Comparison of ENCODE assay signal across 8 cellular contexts in genomic region chr2:101251844-101252407, GRCh38. TPM values are rescaled to one million over a fixed set of nuclear protein-coding genes. Genes with fewer than 3 reads are reported as not detected.
DNase-seq lines count a peak whose midpoint lies in the region; ATAC-seq and TF ChIP-seq lines count a peak whose summit lies in the region.

No MANE protein-coding gene starts in this region.

- peak overlapping the region; percentile 2 for H3K9ac ChIP-seq in smooth muscle cell (ENCODE audit: low read depth)

- peak overlapping the region; percentile 86 for H3K4me2 ChIP-seq in smooth muscle cell

- peak overlapping the region; percentile 18 for H3K27ac ChIP-seq in smooth muscle cell (ENCODE audit: low read depth)

- H3K27me3 ChIP-seq in smooth muscle cell (ENCODE audit: low read depth), result no peaks in the 10 kb centered on the region

- H3K79me2 ChIP-seq in smooth muscle cell (ENCODE audit: low read depth), result peaks cover 32% of the 10 kb centered on the region

- intact Hi-C loops in posterior vena cava (cut with DNase I), result no loop called here

- no peaks in the 10 kb centered on the region for H3K36me3 ChIP-seq in smooth muscle cell (ENCODE audit: low read depth)

- H4K20me1 ChIP-seq in smooth muscle cell (ENCODE audit: low read depth), result peaks cover 16% of the 10 kb centered on the region

- ATAC-seq in GM18868 (IDR thresholded peaks at IDR 0.05; ENCODE audit: unreplicated experiment) (peak; percentile 42), HG03095 (IDR thresholded peaks at IDR 0.05; ENCODE audit: unreplicated experiment) (peak; percentile 42)

- 6% methylated on average over 16 of the region's 16 CpGs for WGBS in smooth muscle cell (ENCODE audit: low lambda C conversion rate)

- TF ChIP-seq CTCF in AG09319 (IDR thresholded peaks at IDR 0.05; ENCODE audit: low read depth, low read length) (peak; percentile 3), smooth muscle cell (IDR thresholded peaks at IDR 0.05; ENCODE audit: borderline replicate concordance, insufficient read depth, poor library complexity, severe bottlenecking) (peak; percentile 29)

- peak overlapping the region; percentile 51 for H2AFZ ChIP-seq in smooth muscle cell (ENCODE audit: low read depth)

- H3K4me3 ChIP-seq in iPS-11a (ENCODE audit: low read depth, low read length) (peak overlapping the region; percentile 63), smooth muscle cell (peak overlapping the region; percentile 100)

- DNase-seq in AG09319 (ENCODE audit: extremely low read depth, low read depth) (no peak), NCI-H460 (ENCODE audit: extremely low read depth, low read depth) (peak; percentile 14), amniotic stem cell (lab: John Stamatoyannopoulos, UW) (peak; percentile 35), smooth muscle cell (lab: John Stamatoyannopoulos, UW; ENCODE audit: unreplicated experiment) (no peak), posterior vena cava (ENCODE audit: low spot score) (no peak)

- peaks cover 17% of the 10 kb centered on the region for H3K4me1 ChIP-seq in smooth muscle cell (ENCODE audit: low read depth)

- no peaks in the 10 kb centered on the region for H3F3A ChIP-seq in smooth muscle cell (ENCODE audit: low read depth)

- no peaks in the 10 kb centered on the region for H3K9me3 ChIP-seq in smooth muscle cell (replicated peaks; ENCODE audit: low read depth)

RNA-seq across cellular contexts. Expression of gene CNOT11, which starts 0.8 kb away (rescaled TPM):
- total RNA-seq in NCI-H460 (2014; rRNA removed; shearing (Covaris generic)), result 56.6 and 64.2 TPM in 2 replicates
- polyA plus RNA-seq in NCI-H460 (2014; cell fraction: nucleus; rRNA removed), result 65.4 and 72.0 TPM in 2 replicates
- total RNA-seq in smooth muscle cell (53.8 and 65.2 TPM in 2 replicates), posterior vena cava (10 to 100 TPM; 20.1 to 20.6 TPM)
- 50.0 and 54.6 TPM in 2 replicates for polyA plus RNA-seq in smooth muscle cell

RNA-seq across cellular contexts. Expression of gene RNF149, which starts 56.6 kb away (rescaled TPM):
- total RNA-seq in NCI-H460 (2014; rRNA removed; shearing (Covaris generic)), result 45.4 and 52.0 TPM in 2 replicates
- polyA plus RNA-seq in NCI-H460 (2014; cell fraction: nucleus; rRNA removed), result 67.0 and 88.1 TPM in 2 replicates
- 58.3 and 59.2 TPM in 2 replicates for total RNA-seq in smooth muscle cell
- polyA plus RNA-seq in smooth muscle cell, result 42.6 and 63.3 TPM in 2 replicates
- 10 to 100 TPM; 60.6 to 72.6 TPM for total RNA-seq in posterior vena cava

Comparison
In these comparisons a context has a peak if more than half of its experiments do, and no peak if none do; other contexts are left out.
1. DNase-seq: peak in NCI-H460 (single experiment) and amniotic stem cell (single experiment); none in AG09319 (single experiment), smooth muscle cell (single experiment) and posterior vena cava (single experiment).